ENCODE assay signal across 30 cellular contexts in the genomic region with DNA sequence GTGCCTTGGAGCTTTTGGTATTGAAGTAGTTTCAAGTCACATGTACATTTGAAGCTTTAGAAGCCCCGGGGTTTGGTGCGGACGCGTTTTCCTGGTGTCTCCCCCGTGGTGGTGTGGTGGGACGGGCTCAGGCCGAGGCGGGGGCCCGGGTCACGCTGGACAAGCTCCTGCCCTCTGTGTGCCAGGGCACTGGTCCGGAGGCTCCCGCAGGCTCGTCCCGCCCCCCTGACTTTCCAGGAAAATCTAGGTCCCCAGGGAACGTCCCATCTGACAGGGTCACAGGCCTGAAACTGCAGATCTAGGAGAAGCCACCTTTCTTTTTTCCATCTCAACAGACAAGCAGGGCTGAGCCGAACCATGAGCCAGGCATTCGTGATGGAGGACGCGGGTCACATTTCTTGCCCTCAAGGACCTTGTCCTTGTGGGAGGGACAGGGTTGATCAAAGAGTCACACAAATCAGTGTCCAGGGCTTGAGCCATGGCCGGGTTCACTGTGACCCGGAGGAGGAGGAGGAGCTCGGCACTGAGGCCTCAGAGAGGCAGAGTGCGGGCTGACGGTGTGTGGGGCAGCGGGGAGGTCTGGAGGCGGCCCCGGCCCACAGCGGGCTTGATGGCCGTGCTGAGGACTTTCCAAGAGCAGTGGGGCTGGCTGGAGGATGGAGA. TPM values are rescaled to one million over a fixed set of nuclear protein-coding genes. Genes with fewer than 3 reads are reported as not detected.
"Had no signal": no experiment of that assay in that cellular context is flagged by ENCODE, and none has a peak within 500 bp of the region (broad histone marks: within the 10 kb centered on the region; RNA-seq: fewer than 3 reads in every experiment).

No MANE protein-coding gene starts in this region.

- H3K36me3 ChIP-seq: cardiac muscle cell, heart right ventricle, neural progenitor cell, prostate gland, stomach, suprapubic skin, transverse colon, uterus had no signal

- H3K27me3 Mint-ChIP-seq: naive B cell; stimulated activated memory B cell treated with anti-CD40 and anti-IgM and Interleukin-4, amounts not matched to agents 10 μg/mL and 1 μg/mL and 100 μg/mL, for 72 hours had no signal

- H3K27ac ChIP-seq: cardiac muscle cell, heart right ventricle, neural progenitor cell, prostate gland, stomach, suprapubic skin, transverse colon, uterus had no signal

- H3K27ac Mint-ChIP-seq: activated B cell treated with CpG ODN at 0.5 μM for 24 hours; activated CD4-positive, alpha-beta memory T cell treated with anti-CD3 and anti-CD28 coated beads for 36 hours; activated naive CD4-positive, alpha-beta T cell treated with anti-CD3 and anti-CD28 coated beads, Interleukin-2, amount 10 ng/mL, durations not matched to agents 7 days and 5 days; stimulated activated memory B cell treated with anti-CD40 and anti-IgM and Interleukin-4, amounts not matched to agents 10 μg/mL and 1 μg/mL and 100 μg/mL, for 72 hours; T-helper 1 cell treated with Interleukin-12 subunit alpha and Interleukin-12 subunit beta and Interleukin-4 antibody, amounts not matched to agents 30 μg/mL and 1 μg/mL, for 36 hours had no signal

- ATAC-seq: left cardiac atrium had no signal

- H3K4me1 Mint-ChIP-seq: activated B cell treated with CpG ODN at 0.5 μM for 24 hours; activated naive CD4-positive, alpha-beta T cell treated with anti-CD3 and anti-CD28 coated beads, Interleukin-2, amount 10 ng/mL, durations not matched to agents 7 days and 5 days; naive B cell; stimulated activated memory B cell treated with anti-CD40 and anti-IgM and Interleukin-4, amounts not matched to agents 10 μg/mL and 1 μg/mL and 100 μg/mL, for 72 hours had no signal

- H3K9me3 ChIP-seq: heart right ventricle, prostate gland, stomach, suprapubic skin, transverse colon, uterus had no signal

- H3K27me3 ChIP-seq: cardiac muscle cell, neural progenitor cell, uterus had no signal

- H3K9me3 Mint-ChIP-seq: activated B cell treated with CpG ODN at 0.5 μM for 24 hours; activated CD4-positive, alpha-beta memory T cell treated with anti-CD3 and anti-CD28 coated beads for 36 hours; activated naive CD4-positive, alpha-beta T cell treated with anti-CD3 and anti-CD28 coated beads, Interleukin-2, amount 10 ng/mL, durations not matched to agents 7 days and 5 days; naive B cell; stimulated activated memory B cell treated with anti-CD40 and anti-IgM and Interleukin-4, amounts not matched to agents 10 μg/mL and 1 μg/mL and 100 μg/mL, for 72 hours; T-helper 1 cell treated with Interleukin-12 subunit alpha and Interleukin-12 subunit beta and Interleukin-4 antibody, amounts not matched to agents 30 μg/mL and 1 μg/mL, for 36 hours had no signal

- H3K4me3 Mint-ChIP-seq: activated B cell treated with CpG ODN at 0.5 μM for 24 hours; activated CD4-positive, alpha-beta memory T cell treated with anti-CD3 and anti-CD28 coated beads for 36 hours; activated naive CD4-positive, alpha-beta T cell treated with anti-CD3 and anti-CD28 coated beads, Interleukin-2, amount 10 ng/mL, durations not matched to agents 7 days and 5 days; neural progenitor cell; stimulated activated memory B cell treated with anti-CD40 and anti-IgM and Interleukin-4, amounts not matched to agents 10 μg/mL and 1 μg/mL and 100 μg/mL, for 72 hours; T-helper 1 cell treated with Interleukin-12 subunit alpha and Interleukin-12 subunit beta and Interleukin-4 antibody, amounts not matched to agents 30 μg/mL and 1 μg/mL, for 36 hours had no signal

- H3K36me3 Mint-ChIP-seq: activated CD4-positive, alpha-beta memory T cell treated with anti-CD3 and anti-CD28 coated beads for 36 hours; activated naive CD4-positive, alpha-beta T cell treated with anti-CD3 and anti-CD28 coated beads, Interleukin-2, amount 10 ng/mL, durations not matched to agents 7 days and 5 days; naive B cell; neural progenitor cell; stimulated activated memory B cell treated with anti-CD40 and anti-IgM and Interleukin-4, amounts not matched to agents 10 μg/mL and 1 μg/mL and 100 μg/mL, for 72 hours had no signal

- DNase-seq: activated B cell treated with CpG ODN at 0.5 μM for 24 hours; activated CD4-positive, alpha-beta memory T cell treated with anti-CD3 and anti-CD28 coated beads for 36 hours; activated CD4-positive, alpha-beta T cell treated with anti-CD3 and anti-CD28 coated beads for 48 hours; activated effector memory CD4-positive, alpha-beta T cell treated with anti-CD3 and anti-CD28 coated beads, Interleukin-2, amount 50 U/mL, for 16 hours; activated naive CD4-positive, alpha-beta T cell treated with anti-CD3 and anti-CD28 coated beads, Interleukin-2, amount 10 ng/mL, durations not matched to agents 7 days and 5 days; activated T-cell treated with anti-CD3 and anti-CD28 coated beads for 4 hours; amygdala; effector CD4-positive, alpha-beta T cell; heart right ventricle; left cardiac atrium; mesenchymal stem cell; naive B cell; stimulated activated CD4-positive, alpha-beta T cell treated with anti-CD3 and anti-CD28 coated beads, Interleukin-1b, Interleukin-23, amount 100 ng/mL, for 48 hours; stomach; T1000; transverse colon; uterus had no signal

- H3K4me3 ChIP-seq: cardiac muscle cell, heart right ventricle, neural progenitor cell, prostate gland, stomach, suprapubic skin, transverse colon, uterus had no signal

- H3K4me1 ChIP-seq: prostate gland, stomach, suprapubic skin, transverse colon, uterus had no signal

RNA-seq across cellular contexts. Expression of a gene that starts 1.6 kb away (rescaled TPM):
- total RNA-seq: activated B cell treated with CpG ODN at 0.5 μM for 24 hours; activated CD4-positive, alpha-beta memory T cell treated with anti-CD3 and anti-CD28 coated beads for 36 hours; cardiac muscle cell; cerebellum; epithelial cell of proximal tubule; fibroblast of villous mesenchyme; heart right ventricle; left cardiac atrium; lower leg skin; mucosa of gallbladder; osteocyte; skeletal muscle tissue; stomach; suprapubic skin; transverse colon; uterus had no signal
- polyA plus RNA-seq: cardiac muscle cell, heart right ventricle, stomach had no signal
